Comparison of ENCODE assay signal across 20 cellular contexts in the genomic region with DNA sequence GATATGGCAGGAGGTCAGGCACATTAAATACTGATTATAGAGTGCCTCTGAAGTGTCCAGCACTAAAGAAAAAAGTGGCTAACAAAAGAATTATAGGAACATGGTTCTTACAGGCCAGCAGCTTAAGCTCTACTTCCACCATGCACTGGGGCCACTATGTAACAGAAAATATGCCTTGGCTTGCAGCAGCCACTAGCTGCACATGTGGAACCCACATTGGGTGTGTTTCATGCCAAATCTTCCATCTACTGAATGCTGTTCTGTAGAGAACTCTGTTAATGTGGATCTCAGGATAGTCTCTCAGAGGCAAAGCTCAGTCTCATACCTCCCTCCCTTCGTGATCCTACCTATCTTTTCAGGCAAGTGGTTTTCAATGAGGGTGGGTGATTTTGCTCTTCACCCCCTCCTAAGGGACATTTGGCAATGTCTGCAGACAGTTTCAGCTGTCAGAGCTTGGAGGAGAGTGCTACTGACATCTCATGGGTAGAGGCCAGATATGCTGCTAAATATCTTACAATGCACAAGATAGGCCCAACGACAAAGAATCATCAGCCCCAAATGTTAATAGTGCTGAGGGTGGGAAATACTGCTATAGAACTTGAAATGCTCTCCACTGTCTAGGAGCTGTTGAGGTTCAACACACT.
"Had no signal": no experiment of that assay in that cellular context is flagged by ENCODE, and none has a peak within 500 bp of the region (broad histone marks: within the 10 kb centered on the region; RNA-seq: fewer than 3 reads in every experiment).

No MANE protein-coding gene starts in this region.

- DNase-seq: colonic mucosa; dermis blood vessel endothelial cell; esophagus squamous epithelium; foreskin keratinocyte; immature natural killer cell; mesendoderm; naive thymus-derived CD4-positive, alpha-beta T cell; nephron progenitor cell; posterior cingulate gyrus; sigmoid colon; stimulated activated CD4-positive, alpha-beta T cell treated with anti-CD3 and anti-CD28 coated beads, Interleukin-2, amount 100 ng/mL, for 24 hours; stimulated activated CD4-positive, alpha-beta T cell treated with anti-CD3 and anti-CD28 coated beads, Interleukin-4, amount 100 ng/mL, for 4 hours; stimulated activated naive CD4-positive, alpha-beta T cell; stomach; thyroid gland; upper lobe of left lung had no signal

- H3K9me3 Mint-ChIP-seq: nephron progenitor cell had no signal

- H3K36me3 Mint-ChIP-seq: immature natural killer cell; naive thymus-derived CD4-positive, alpha-beta T cell had no signal

- H3K4me3 ChIP-seq: colonic mucosa, esophagus squamous epithelium, sigmoid colon, skin epidermis, stomach, thyroid gland, upper lobe of left lung, vagina had no signal

- H3K27me3 ChIP-seq: colonic mucosa, esophagus squamous epithelium, foreskin keratinocyte, neutrophil, sigmoid colon, stomach, thyroid gland, upper lobe of left lung, vagina had no signal

- FAIRE-seq: keratinocyte had no signal

- ATAC-seq: foreskin keratinocyte; naive thymus-derived CD4-positive, alpha-beta T cell had no signal

- H3K9me3 ChIP-seq: colonic mucosa, esophagus squamous epithelium, neutrophil, sigmoid colon, stomach, thyroid gland, upper lobe of left lung, vagina had no signal

- H3K27ac ChIP-seq: colonic mucosa, esophagus squamous epithelium, foreskin keratinocyte, neutrophil, sigmoid colon, stomach, thyroid gland, upper lobe of left lung, vagina had no signal

- H3K4me1 ChIP-seq: colonic mucosa, esophagus squamous epithelium, foreskin keratinocyte, sigmoid colon, stomach, thyroid gland, upper lobe of left lung, vagina had no signal

- H3K4me1 Mint-ChIP-seq: immature natural killer cell; naive thymus-derived CD4-positive, alpha-beta T cell; nephron progenitor cell had no signal

- H3K27ac Mint-ChIP-seq: immature natural killer cell; naive thymus-derived CD4-positive, alpha-beta T cell; nephron progenitor cell had no signal

- H3K4me3 Mint-ChIP-seq: immature natural killer cell; naive thymus-derived CD4-positive, alpha-beta T cell; nephron progenitor cell had no signal

- H3K36me3 ChIP-seq: colonic mucosa, esophagus squamous epithelium, neutrophil, sigmoid colon, thyroid gland, upper lobe of left lung, vagina had no signal
